30 cellular contexts compared by ENCODE assay signal in the genomic region with DNA sequence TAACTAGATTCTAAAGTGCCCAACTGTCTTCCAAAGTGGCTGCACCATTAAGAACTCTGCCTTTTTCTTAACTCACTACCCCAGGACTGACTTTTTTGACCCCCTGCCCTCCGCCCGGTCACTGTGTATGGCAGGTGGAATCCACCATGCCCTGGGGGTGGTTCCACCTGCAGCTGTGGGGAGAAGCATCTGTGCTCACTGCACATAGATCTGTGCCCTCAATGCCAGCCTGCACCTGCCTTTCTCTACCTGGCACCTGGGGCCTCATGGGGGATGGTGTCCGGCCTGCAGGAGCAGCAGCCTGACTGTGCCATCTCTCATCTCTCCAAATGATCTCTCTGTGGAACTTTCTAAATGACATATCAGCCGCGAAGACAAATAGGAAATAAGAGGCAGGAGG.
"Had no signal": no experiment of that assay in that cellular context is flagged by ENCODE, and none has a peak within 500 bp of the region (broad histone marks: within the 10 kb centered on the region; RNA-seq: fewer than 3 reads in every experiment).

No MANE protein-coding gene starts in this region.

- ATAC-seq: activated CD4-positive, CD25-positive, alpha-beta regulatory T cell treated with anti-CD3 and anti-CD28 coated beads, Interleukin-2, amount 50 U/mL, for 24 hours; activated CD8-positive, alpha-beta T cell treated with anti-CD3 and anti-CD28 coated beads for 36 hours; activated naive CD8-positive, alpha-beta T cell treated with anti-CD3 and anti-CD28 coated beads, Interleukin-2, amount 50 U/mL, for 24 hours; body of pancreas; effector memory CD8-positive, alpha-beta T cell; gastroesophageal sphincter; heart right ventricle had no signal

- H3K36me3 ChIP-seq: adrenal gland, esophagus squamous epithelium, gastroesophageal sphincter, heart right ventricle, WERI-Rb-1 had no signal

- H3K27ac ChIP-seq: adrenal gland, body of pancreas, esophagus squamous epithelium, gastroesophageal sphincter, heart right ventricle, hepatocyte, WERI-Rb-1 had no signal

- DNase-seq: activated B cell treated with CpG ODN at 0.5 μM for 24 hours; activated CD4-positive, alpha-beta T cell treated with anti-CD3 and anti-CD28 coated beads for 48 hours; activated CD4-positive, alpha-beta T cell treated with anti-CD3 and anti-CD28 coated beads, Interleukin-2, amount 50 U/mL, for 1 hour; activated CD4-positive, alpha-beta T cell treated with anti-CD3 and anti-CD28 coated beads, Interleukin-2, amount 50 U/mL, for 48 hours; activated CD8-positive, alpha-beta memory T cell treated with anti-CD3 and anti-CD28 coated beads for 24 hours; activated CD8-positive, alpha-beta T cell treated with anti-CD3 and anti-CD28 coated beads for 36 hours; activated effector memory CD4-positive, alpha-beta T cell treated with anti-CD3 and anti-CD28 coated beads, Interleukin-2, amount 50 U/mL, for 16 hours; activated naive CD4-positive, alpha-beta T cell treated with anti-CD3 and anti-CD28 coated beads for 36 hours; activated naive CD8-positive, alpha-beta T cell treated with anti-CD3 and anti-CD28 coated beads for 36 hours; activated naive CD8-positive, alpha-beta T cell treated with anti-CD3 and anti-CD28 coated beads, Interleukin-2, amount 50 U/mL, for 24 hours; activated T-cell treated with anti-CD3 and anti-CD28 coated beads, Interleukin-2, amount 50 U/mL, for 1 hour; activated T-cell treated with anti-CD3 and anti-CD28 coated beads, Interleukin-2, amount 50 U/mL, for 48 hours; adrenal gland; amygdala; aorta; body of pancreas; caudate nucleus; cortex of kidney; dermis blood vessel endothelial cell; effector CD4-positive, alpha-beta T cell; effector memory CD8-positive, alpha-beta T cell; erythroblast; esophagus squamous epithelium; foreskin melanocyte; heart right ventricle; T1000; WERI-Rb-1 had no signal

- H3K27me3 ChIP-seq: adrenal gland, body of pancreas, esophagus squamous epithelium, gastroesophageal sphincter, hepatocyte had no signal

- H3K4me1 ChIP-seq: adrenal gland, body of pancreas, esophagus squamous epithelium, gastroesophageal sphincter, heart right ventricle had no signal

- H3K9me3 ChIP-seq: adrenal gland, body of pancreas, gastroesophageal sphincter had no signal

- H3K4me3 ChIP-seq: adrenal gland, body of pancreas, esophagus squamous epithelium, gastroesophageal sphincter, heart right ventricle, hepatocyte had no signal
